Comparison of ENCODE assay signal across 18 cellular contexts in genomic region chr12:113291586-113291985, GRCh38.
"Had no signal": no experiment of that assay in that cellular context is flagged by ENCODE, and none has a peak within 500 bp of the region (broad histone marks: within the 10 kb centered on the region; RNA-seq: fewer than 3 reads in every experiment).

No MANE protein-coding gene starts in this region.

- H3K27ac ChIP-seq: brain microvascular endothelial cell, gastrocnemius medialis, heart right ventricle, transverse colon, uterus had no signal

- ATAC-seq: activated CD4-positive, CD25-positive, alpha-beta regulatory T cell treated with anti-CD3 and anti-CD28 coated beads, Interleukin-2, amount 50 U/mL, for 24 hours; activated CD8-positive, alpha-beta T cell treated with anti-CD3 and anti-CD28 coated beads, Interleukin-2, amount 10 ng/mL, durations not matched to agents 7 days and 5 days; gastrocnemius medialis; heart right ventricle; natural killer cell treated with Interleukin-12 subunit alpha and Interleukin-12 subunit beta and Interleukin-15 and Interleukin-18, amount 100 ng/mL, for 72 hours had no signal

- DNase-seq: activated CD4-positive, alpha-beta T cell treated with anti-CD3 and anti-CD28 coated beads, Interleukin-2, amount 10 ng/mL, durations not matched to agents 7 days and 5 days; activated CD8-positive, alpha-beta T cell treated with anti-CD3 and anti-CD28 coated beads, Interleukin-2, amount 10 ng/mL, durations not matched to agents 7 days and 5 days; activated effector memory CD4-positive, alpha-beta T cell treated with anti-CD3 and anti-CD28 coated beads, Interleukin-2, amount 50 U/mL, for 16 hours; activated T-cell treated with anti-CD3 and anti-CD28 coated beads, Interleukin-2, amount 50 U/mL, for 48 hours; aorta; brain microvascular endothelial cell; cortex of kidney; effector CD4-positive, alpha-beta T cell; gastrocnemius medialis; heart right ventricle; immature natural killer cell; kidney glomerular epithelial cell; retina; stimulated activated naive CD4-positive, alpha-beta T cell treated with Interleukin-2 at 50 U/mL for 16 hours; transverse colon; uterus had no signal

- H3K4me3 Mint-ChIP-seq: activated CD4-positive, alpha-beta T cell treated with anti-CD3 and anti-CD28 coated beads, Interleukin-2, amount 10 ng/mL, durations not matched to agents 7 days and 5 days; activated CD8-positive, alpha-beta T cell treated with anti-CD3 and anti-CD28 coated beads, Interleukin-2, amount 10 ng/mL, durations not matched to agents 7 days and 5 days; immature natural killer cell; natural killer cell treated with Interleukin-12 subunit alpha and Interleukin-12 subunit beta and Interleukin-15 and Interleukin-18, amount 100 ng/mL, for 72 hours had no signal

- H3K4me1 Mint-ChIP-seq: activated CD4-positive, alpha-beta T cell treated with anti-CD3 and anti-CD28 coated beads, Interleukin-2, amount 10 ng/mL, durations not matched to agents 7 days and 5 days; immature natural killer cell had no signal

- H3K27ac Mint-ChIP-seq: immature natural killer cell; natural killer cell treated with Interleukin-12 subunit alpha and Interleukin-12 subunit beta and Interleukin-15 and Interleukin-18, amount 100 ng/mL, for 72 hours had no signal

- H3K27me3 Mint-ChIP-seq: activated CD4-positive, alpha-beta T cell treated with anti-CD3 and anti-CD28 coated beads, Interleukin-2, amount 10 ng/mL, durations not matched to agents 7 days and 5 days; natural killer cell treated with Interleukin-12 subunit alpha and Interleukin-12 subunit beta and Interleukin-15 and Interleukin-18, amount 100 ng/mL, for 72 hours had no signal

- H3K36me3 Mint-ChIP-seq: natural killer cell treated with Interleukin-12 subunit alpha and Interleukin-12 subunit beta and Interleukin-15 and Interleukin-18, amount 100 ng/mL, for 72 hours had no signal

- H3K9me3 Mint-ChIP-seq: activated CD4-positive, alpha-beta T cell treated with anti-CD3 and anti-CD28 coated beads, Interleukin-2, amount 10 ng/mL, durations not matched to agents 7 days and 5 days; immature natural killer cell; natural killer cell treated with Interleukin-12 subunit alpha and Interleukin-12 subunit beta and Interleukin-15 and Interleukin-18, amount 100 ng/mL, for 72 hours had no signal
